In the genomic region with DNA sequence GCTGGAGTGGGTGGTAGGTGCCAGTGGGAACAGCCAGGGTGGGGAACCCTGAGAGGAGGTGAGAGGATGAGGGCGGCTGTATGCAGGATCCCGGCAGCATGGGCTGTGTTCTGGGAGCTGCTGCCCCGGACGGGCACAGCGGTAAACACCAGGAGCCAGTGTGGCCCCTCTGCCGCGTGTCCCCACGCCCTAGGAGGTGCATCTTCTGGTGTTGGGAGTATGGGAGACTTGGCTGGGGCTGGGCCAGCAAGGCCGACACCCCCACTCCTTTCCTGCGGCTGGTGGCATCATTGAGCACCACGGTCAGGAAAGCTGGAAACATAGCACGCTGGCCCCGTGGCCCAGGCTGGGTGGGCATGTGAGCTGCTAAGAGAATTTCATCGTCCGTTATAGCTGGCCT, we compare ENCODE assay signal across 1 cellular context.
TF ChIP-seq lines count a peak whose summit lies in the region.

No MANE protein-coding gene starts in this region.

TF ChIP-seq in H1, 55 proteins besides CTCF, POLR2A, EP300 and RAD21:
- TF ChIP-seq ATF3 (IDR thresholded peaks at IDR 0.05; ENCODE audit: insufficient read depth, low read depth, low read length) = no peak
- TF ChIP-seq NANOG (IDR thresholded peaks at IDR 0.05; ENCODE audit: insufficient read depth, low read depth, low read length, poor library complexity, severe bottlenecking) = no peak
- TF ChIP-seq ASH2L (IDR thresholded peaks at IDR 0.05; ENCODE audit: low read length) = no peak
- TF ChIP-seq CHD2 (IDR thresholded peaks at IDR 0.05; ENCODE audit: low read length) = no peak
- TF ChIP-seq GTF2F1 (IDR thresholded peaks at IDR 0.05; ENCODE audit: borderline replicate concordance, low read depth, low read length) = no peak
- no peak for TF ChIP-seq EZH2 (IDR thresholded peaks at IDR 0.05; ENCODE audit: low read depth, low read length, severe bottlenecking)
